Comparison of ENCODE assay signal across 12 cellular contexts in genomic region chr13:79403113-79403512, GRCh38. TPM values are rescaled to one million over a fixed set of nuclear protein-coding genes. Genes with fewer than 3 reads are reported as not detected.
DNase-seq lines count a peak whose midpoint lies in the region; ATAC-seq, FAIRE-seq and TF ChIP-seq lines count a peak whose summit lies in the region.
"Had no signal": no experiment of that assay in that cellular context is flagged by ENCODE, and none has a peak within 500 bp of the region (broad histone marks: within the 10 kb centered on the region; RNA-seq: fewer than 3 reads in every experiment).

No MANE protein-coding gene starts in this region.

- H2AFZ ChIP-seq in GM12878 (ENCODE audit: control insufficient read depth, low read depth, low read length) (no peak overlapping the region), neural cell (ENCODE audit: low read depth, low read length) (no peak overlapping the region)

- FAIRE-seq in GM12878 (lab: Jason Lieb, UNC), result no peak
- FAIRE-seq: colon had no signal

- H3K9ac ChIP-seq in HUES64 (ENCODE audit: low read depth, low read length) (0 out of 2 replicates have a peak overlapping the region, but pooled peaks have one; percentile 10), GM12878 (ENCODE audit: control insufficient read depth, insufficient read depth, low read length) (peak overlapping the region; percentile 60), neural cell (ENCODE audit: low read length) (no peak overlapping the region)

- no peak for TF ChIP-seq POLR2A in GM12878 (IDR thresholded peaks at IDR 0.05; ENCODE audit: low read depth, low read length)

- no peak for DNase-seq in GM12878 (ENCODE audit: low read depth, low spot score)
- DNase-seq in Ammon's horn (ENCODE audit: low spot score), result no peak
- no peak for DNase-seq in NCI-H82 (lab: John Stamatoyannopoulos, UW)
- DNase-seq: NCI-H1105 treated with DMSO at 0.1 percent for 48 hours, SHP77 had no signal

- H3K79me2 ChIP-seq in GM12878 (ENCODE audit: control insufficient read depth, insufficient read depth, low read length), result peaks cover 96% of the 10 kb centered on the region
- H3K79me2 ChIP-seq in neural cell (replicated peaks; ENCODE audit: insufficient read depth, low read length), result peaks cover 68% of the 10 kb centered on the region

- H3K4me1 ChIP-seq in HUES64 (ENCODE audit: insufficient read depth, low read length) (peaks cover 68% of the 10 kb centered on the region), GM12878 (ENCODE audit: control insufficient read depth, insufficient read depth, low read length) (peaks cover 2% of the 10 kb centered on the region; the same call in 1 of the 2 replicates)

- ATAC-seq in GM12878 (peak; percentile 0; the same call in 2 of the 3 replicates), HG02885 (IDR thresholded peaks at IDR 0.05; ENCODE audit: poor library complexity, unreplicated experiment) (no peak), HG03520 (IDR thresholded peaks at IDR 0.05; ENCODE audit: unreplicated experiment) (no peak)
- ATAC-seq: sciatic nerve had no signal

- no peaks in the 10 kb centered on the region for H3K9me3 ChIP-seq in HUES64 (ENCODE audit: insufficient read depth, low read depth, low read length)
- no peaks in the 10 kb centered on the region for H3K9me3 ChIP-seq in GM12878 (replicated peaks; ENCODE audit: control insufficient read depth, insufficient read depth, low read length)
- H3K9me3 ChIP-seq in neural cell (ENCODE audit: low read length), result no peaks in the 10 kb centered on the region

- intact Hi-C loops in GM12878 (cut with micrococcal nuclease; ENCODE audit: unreplicated experiment), result no loop called here

- H3K9me2 ChIP-seq in neural cell (ENCODE audit: insufficient read depth, low read length), result no peaks in the 10 kb centered on the region

- in situ Hi-C loops in GM12878 (cut with MboI), result no loop called here

- H3K4me3 ChIP-seq in GM08714 (ENCODE audit: low read length) (peak overlapping the region; percentile 72; the same call in 1 of the 2 replicates), HUES64 (ENCODE audit: low read length) (peak overlapping the region; percentile 90), GM12878 (peak overlapping the region; percentile 99), neural cell (ENCODE audit: low read length) (peak overlapping the region; percentile 78)

- BruUV-seq in GM12878 (replicated peaks; lab: Mats Ljungman, UMichigan), result no TSS peak

- H4K20me1 ChIP-seq in GM12878 (ENCODE audit: control insufficient read depth, insufficient read depth) (no peaks in the 10 kb centered on the region), neural cell (ENCODE audit: insufficient read depth) (no peaks in the 10 kb centered on the region)

- no peak overlapping the region for H3K27ac ChIP-seq in HUES64 (ENCODE audit: low read depth, low read length)
- H3K27ac ChIP-seq in GM12878 (ENCODE audit: control insufficient read depth, insufficient read depth), result peak overlapping the region; percentile 99
- no peak overlapping the region for H3K27ac ChIP-seq in neural cell (ENCODE audit: low read length)

- H3F3A ChIP-seq in neural cell (ENCODE audit: insufficient read depth, low read length, poor library complexity, severe bottlenecking), result no peaks in the 10 kb centered on the region

- H3K36me3 ChIP-seq in HUES64 (ENCODE audit: insufficient read depth, low read length) (peaks cover 33% of the 10 kb centered on the region), GM12878 (ENCODE audit: control insufficient read depth in 2 of 2, insufficient read depth in 2 of 2, low read length in 1 of 2) (peaks cover 0 to 6% of the 10 kb centered on the region in 2 experiments; a peak in 2 of 4 replicates), neural cell (ENCODE audit: insufficient read depth, low read length) (no peaks in the 10 kb centered on the region)

- WGBS in HUES64, result 61% methylated on average over 2 of the region's 4 CpGs
- WGBS in GM12878 (ENCODE audit: insufficient coverage, insufficient replicate concordance, low lambda C conversion rate, missing lambda C conversion rate), result 0% methylated on average over 4 of the region's 4 CpGs

- TF ChIP-seq RAD21 in GM12878 (IDR thresholded peaks at IDR 0.05; ENCODE audit: insufficient read depth, low read depth, low read length) (no peak), neural cell (conservative IDR thresholded peaks at IDR 0.05) (no peak)

- RAD21 ChIA-PET in GM12878 (lab: Charles Lee; ENCODE audit: unreplicated experiment), result interaction anchor here (0.8 to 2.7 kb wide), 7 partner anchors 9 to 49 kb away, joined by 3 to 14 read pairs (median 4); no protein-coding TSS in a partner anchor

- TF ChIP-seq EP300 in GM12878 (IDR thresholded peaks at IDR 0.05; ENCODE audit: borderline replicate concordance in 1 of 2, control insufficient read depth in 1 of 2, low read depth in 2 of 2, low read length in 2 of 2), result no peak
- TF ChIP-seq EP300 in neural cell (conservative IDR thresholded peaks at IDR 0.05; ENCODE audit: poor library complexity, severe bottlenecking), result no peak

- no peaks in the 10 kb centered on the region for H3K27me3 ChIP-seq in HUES64 (ENCODE audit: insufficient read depth, low read length)
- no peaks in the 10 kb centered on the region for H3K27me3 ChIP-seq in GM12878 (replicated peaks in 1 of 2; ENCODE audit: control insufficient read depth in 2 of 2, insufficient read depth in 2 of 2, low read length in 1 of 2)
- no peaks in the 10 kb centered on the region for H3K27me3 ChIP-seq in neural cell (ENCODE audit: insufficient read depth, low read depth, low read length)

- H3K4me2 ChIP-seq in GM12878 (ENCODE audit: control insufficient read depth, insufficient read depth) (peak overlapping the region; percentile 73), neural cell (ENCODE audit: low read length) (peak overlapping the region; percentile 91)

- SMC1A ChIA-PET in GM12878 (lab: Charles Lee; ENCODE audit: uncharacterized antibody, unreplicated experiment), result interaction anchor here (0.6 to 3.8 kb wide), 16 partner anchors 9 to 946 kb away, joined by 3 to 22 read pairs (median 4); partner anchors contain the start of gene NDFIP2

- CTCF ChIA-PET in GM12878 (lab: Yijun Ruan, JAX), result interaction anchor here (0.7 to 4.7 kb wide), 9 partner anchors 9 to 424 kb away, joined by 3 to 32 read pairs (median 6); no protein-coding TSS in a partner anchor

- TF ChIP-seq CTCF in GM12878 (IDR thresholded peaks at IDR 0.05 in 2 of 3, conservative IDR thresholded peaks at IDR 0.05 in 1 of 3; ENCODE audit: control insufficient read depth in 2 of 3, extremely low read depth in 1 of 3, insufficient read depth in 1 of 3, low read depth in 3 of 3, low read length in 3 of 3) (no peak), neural cell (IDR thresholded peaks at IDR 0.05; ENCODE audit: poor library complexity, severe bottlenecking) (no peak)

- POLR2A ChIA-PET in GM12878 (lab: Charles Lee), result interaction anchor here (0.7 to 2.5 kb wide), 5 partner anchors 9 to 1212 kb away, joined by 3 to 10 read pairs (median 5); no protein-coding TSS in a partner anchor

TF ChIP-seq in GM12878, 131 proteins besides CTCF, POLR2A, EP300 and RAD21:
- TF ChIP-seq CHD2 (IDR thresholded peaks at IDR 0.05; ENCODE audit: borderline replicate concordance, low read depth, low read length), result no peak

TF ChIP-seq in neural cell, 6 proteins besides CTCF, POLR2A, EP300 and RAD21 (continues in another document):
- TF ChIP-seq MXI1 (conservative IDR thresholded peaks at IDR 0.05; ENCODE audit: poor library complexity, severe bottlenecking), result no peak
- TF ChIP-seq EZH2 (IDR thresholded peaks at IDR 0.05; ENCODE audit: borderline replicate concordance, insufficient read depth, low read length, poor library complexity, severe bottlenecking), result no peak
- TF ChIP-seq TAF1 (IDR thresholded peaks at IDR 0.05; ENCODE audit: low read depth), result no peak

RNA-seq across cellular contexts. Expression of gene RBM26, which starts 2.9 kb away (rescaled TPM):
- polyA plus RNA-seq in HUES64 (2013, experiment 1 of 2), result 42.8 TPM
- polyA plus RNA-seq in HUES64 (2013, experiment 2 of 2), result 46.3 TPM
- 285 and 300 TPM in 2 replicates for total RNA-seq in GM12878 (2013; cell fraction: nucleolus; rRNA removed)
- total RNA-seq in GM12878 (2014; rRNA removed) (38.5 and 45.3 TPM in 2 replicates), GM12878 (2014; rRNA removed; fragmentation: Illumina TruSeq; extraction: Trizol) (69.9 and 72.3 TPM in 2 replicates), GM12878 (2021) (48.7 and 51.7 TPM in 2 replicates)
- polyA plus RNA-seq in GM12878 (2011; ENCODE audit: low read depth), result 19.2 TPM
- polyA plus RNA-seq in GM12878 (2011; rRNA removed) (54.2 and 77.4 TPM in 2 replicates), GM12878 (2014; fragmentation: Illumina TruSeq; extraction: Trizol) (71.3 and 89.8 TPM in 2 replicates), GM12878 (2014; fragmentation: Nextera tagmentation; extraction: Ambion mirVana) (10 to 100 TPM; 17.6 to 19.2 TPM), GM12878 (2014; rRNA removed) (35.6 and 39.2 TPM in 2 replicates), GM12878 (2016; fragmentation: Nextera tagmentation; extraction: Ambion mirVana) (10 to 100 TPM; 24.7 to 24.8 TPM), neural cell (95.9 and 112 TPM in 2 replicates)
- 19.0 and 20.8 TPM in 2 replicates for polyA plus RNA-seq in GM12878 (2011; cell fraction: cytosol; rRNA removed)
- 103 and 106 TPM in 2 replicates for polyA plus RNA-seq in GM12878 (2011; cell fraction: nucleus; rRNA removed)
- 31.6 and 35.0 TPM in 2 replicates for polyA plus RNA-seq in GM12878 (2012)
- 39.0 and 45.2 TPM in 2 replicates for polyA minus RNA-seq in GM12878 (2011; rRNA and poly(A)+ RNA removed)
- polyA minus RNA-seq in GM12878 (2011; cell fraction: cytosol; rRNA and poly(A)+ RNA removed), result 18.9 and 19.4 TPM in 2 replicates
- polyA minus RNA-seq in GM12878 (2011; cell fraction: nucleus; rRNA and poly(A)+ RNA removed), result 74.5 and 103 TPM in 2 replicates
- polyA minus RNA-seq in neural cell, result 103 and 121 TPM in 2 replicates
